ENCODE assay signal across 17 cellular contexts in genomic region chrX:48942895-48943294, GRCh38. TPM values are rescaled to one million over a fixed set of nuclear protein-coding genes. Genes with fewer than 3 reads are reported as not detected.
DNase-seq lines count a peak whose midpoint lies in the region; ATAC-seq and TF ChIP-seq lines count a peak whose summit lies in the region.
"Had no signal": no experiment of that assay in that cellular context is flagged by ENCODE, and none has a peak within 500 bp of the region (broad histone marks: within the 10 kb centered on the region; RNA-seq: fewer than 3 reads in every experiment).

No MANE protein-coding gene starts in this region.

- intact Hi-C loops in activated CD4-positive, alpha-beta T cell treated with anti-CD3 and anti-CD28 coated beads for 36 hours (cut with DNase I, micrococcal nuclease) = loop anchor here in 1 of 2 experiments (10.0 kb wide), 1 partner anchor 48 kb away; the partner anchor contains the start of genes PQBP1 and TIMM17B
- intact Hi-C loops in OCI-LY7 (cut with micrococcal nuclease; ENCODE audit: unreplicated experiment) = no loop called here
- intact Hi-C loops in natural killer cell (cut with micrococcal nuclease) = no loop called here

- no peaks in the 10 kb centered on the region for H3K27me3 Mint-ChIP-seq in activated CD4-positive, alpha-beta T cell treated with anti-CD3 and anti-CD28 coated beads for 36 hours
- H3K27me3 Mint-ChIP-seq in activated naive CD4-positive, alpha-beta T cell treated with anti-CD3 and anti-CD28 coated beads, Interleukin-2, amount 10 ng/mL, durations not matched to agents 7 days and 5 days = no peaks in the 10 kb centered on the region
- H3K27me3 Mint-ChIP-seq in natural killer cell (ENCODE audit: low read depth in 2 of 2) = peaks cover 0 to 6% of the 10 kb centered on the region in 2 donors

- H3K4me1 ChIP-seq in OCI-LY7 (ENCODE audit: insufficient read depth, low read length, poor library complexity, severe bottlenecking) = peaks cover 79% of the 10 kb centered on the region

- no peak overlapping the region for H2AFZ ChIP-seq in OCI-LY7 (ENCODE audit: low read length)
- H2AFZ ChIP-seq: parathyroid adenoma had no signal

- peak overlapping the region; percentile 95 for H3K27ac Mint-ChIP-seq in activated CD4-positive, alpha-beta T cell treated with anti-CD3 and anti-CD28 coated beads for 36 hours
- H3K27ac Mint-ChIP-seq in activated naive CD4-positive, alpha-beta T cell treated with anti-CD3 and anti-CD28 coated beads, Interleukin-2, amount 10 ng/mL, durations not matched to agents 7 days and 5 days = peak overlapping the region; percentile 87
- H3K27ac Mint-ChIP-seq in natural killer cell = peak overlapping the region; percentile 82 to 87

- H3K9me3 Mint-ChIP-seq in activated CD4-positive, alpha-beta T cell treated with anti-CD3 and anti-CD28 coated beads for 36 hours (ENCODE audit: low read depth) = no peaks in the 10 kb centered on the region
- no peaks in the 10 kb centered on the region for H3K9me3 Mint-ChIP-seq in activated naive CD4-positive, alpha-beta T cell treated with anti-CD3 and anti-CD28 coated beads, Interleukin-2, amount 10 ng/mL, durations not matched to agents 7 days and 5 days
- H3K9me3 Mint-ChIP-seq in natural killer cell = no peaks in the 10 kb centered on the region

- BruUV-seq in OCI-LY7 (replicated peaks; lab: Mats Ljungman, UMichigan) = no TSS peak

- CTCF ChIA-PET in activated CD4-positive, alpha-beta T cell treated with anti-CD3 and anti-CD28 coated beads for 36 hours (lab: Charles Lee) = interaction anchor here (1.4 kb wide), 1 partner anchor 31 kb away, joined by 4 read pairs; the partner anchor contains the start of gene SLC35A2
- CTCF ChIA-PET in OCI-LY7 (lab: Charles Lee; ENCODE audit: unreplicated experiment) = no interaction called here
- CTCF ChIA-PET in activated naive CD4-positive, alpha-beta T cell treated with anti-CD3 and anti-CD28 coated beads, Interleukin-2, amount 10 ng/mL, durations not matched to agents 7 days and 5 days (lab: Charles Lee) = interaction anchor here (1.3 to 1.6 kb wide), 2 partner anchors 31 to 141 kb away, joined by 3 to 7 read pairs; partner anchors contain the start of genes HDAC6 and SLC35A2

- no peaks in the 10 kb centered on the region for H4K20me1 ChIP-seq in OCI-LY7 (ENCODE audit: insufficient read depth, low read length)

- ATAC-seq in activated CD4-positive, alpha-beta T cell treated with anti-CD3 and anti-CD28 coated beads for 36 hours = peak; percentile 8
- ATAC-seq in natural killer cell (no peak), GM18520 (IDR thresholded peaks at IDR 0.05; ENCODE audit: unreplicated experiment) (no peak), GM21619 (IDR thresholded peaks at IDR 0.05; ENCODE audit: unreplicated experiment) (no peak), HG03354 (IDR thresholded peaks at IDR 0.05; ENCODE audit: poor library complexity, severe bottlenecking, unreplicated experiment) (no peak)
- ATAC-seq: heart left ventricle had no signal

- peak overlapping the region; percentile 48 for H3K4me3 Mint-ChIP-seq in activated CD4-positive, alpha-beta T cell treated with anti-CD3 and anti-CD28 coated beads for 36 hours
- H3K4me3 Mint-ChIP-seq in activated naive CD4-positive, alpha-beta T cell treated with anti-CD3 and anti-CD28 coated beads, Interleukin-2, amount 10 ng/mL, durations not matched to agents 7 days and 5 days = no peak overlapping the region
- no peak overlapping the region for H3K4me3 Mint-ChIP-seq in natural killer cell

- H3K79me2 ChIP-seq in OCI-LY7 (ENCODE audit: insufficient read depth, low read depth, low read length) = peaks cover 32% of the 10 kb centered on the region; the same call in 1 of the 2 replicates

- H3K9me2 ChIP-seq in OCI-LY7 (ENCODE audit: insufficient read depth, low read length) = no peaks in the 10 kb centered on the region

- POLR2A ChIA-PET in activated CD4-positive, alpha-beta T cell treated with anti-CD3 and anti-CD28 coated beads for 36 hours (lab: Charles Lee) = interaction anchor here (1.5 to 2.8 kb wide), 5 partner anchors 8 to 31 kb away, joined by 6 to 23 read pairs (median 7); partner anchors contain the start of genes OTUD5, PIM2 and SLC35A2
- POLR2A ChIA-PET in OCI-LY7 (lab: Charles Lee) = interaction anchor here (0.8 to 1.3 kb wide), 3 partner anchors 17 to 206 kb away, joined by 3 read pairs; partner anchors contain the start of gene TFE3

- H3K9me3 ChIP-seq in OCI-LY7 (ENCODE audit: low read length) = no peaks in the 10 kb centered on the region
- H3K9me3 ChIP-seq: BLaER1, heart left ventricle had no signal

- peak overlapping the region; percentile 42 for H3K27ac ChIP-seq in OCI-LY7 (ENCODE audit: low read depth, low read length, poor library complexity, severe bottlenecking)
- H3K27ac ChIP-seq: 22Rv1, BLaER1, heart left ventricle, parathyroid adenoma, SK-N-MC had no signal

- peaks cover 49% of the 10 kb centered on the region for H3K36me3 ChIP-seq in OCI-LY7 (ENCODE audit: insufficient read depth, low read length)

- peaks cover 45% of the 10 kb centered on the region for H3K36me3 Mint-ChIP-seq in activated CD4-positive, alpha-beta T cell treated with anti-CD3 and anti-CD28 coated beads for 36 hours (ENCODE audit: low read depth)
- H3K36me3 Mint-ChIP-seq in activated naive CD4-positive, alpha-beta T cell treated with anti-CD3 and anti-CD28 coated beads, Interleukin-2, amount 10 ng/mL, durations not matched to agents 7 days and 5 days = peaks cover 33% of the 10 kb centered on the region
- no peaks in the 10 kb centered on the region for H3K36me3 Mint-ChIP-seq in natural killer cell

- TF ChIP-seq CTCF in OCI-LY7 (conservative IDR thresholded peaks at IDR 0.05; ENCODE audit: low read length) = no peak
- no peak for TF ChIP-seq CTCF in natural killer cell (IDR thresholded peaks at IDR 0.05)

- peak overlapping the region; percentile 41 for H3K4me2 ChIP-seq in OCI-LY7 (ENCODE audit: low read length)
- H3K4me2 ChIP-seq: BLaER1 had no signal

- H3K4me3 ChIP-seq in OCI-LY7 (ENCODE audit: low read depth, low read length, poor library complexity, severe bottlenecking) = no peak overlapping the region
- H3K4me3 ChIP-seq: BLaER1, heart left ventricle, SK-N-MC had no signal

- DNase-seq in activated CD4-positive, alpha-beta T cell treated with anti-CD3 and anti-CD28 coated beads for 36 hours = no peak
- DNase-seq in activated CD4-positive, alpha-beta T cell treated with anti-CD3 and anti-CD28 coated beads for 48 hours = no peak
- no peak for DNase-seq in OCI-LY7 (ENCODE audit: low spot score)
- DNase-seq in activated naive CD4-positive, alpha-beta T cell treated with anti-CD3 and anti-CD28 coated beads, Interleukin-2, amount 10 ng/mL, durations not matched to agents 7 days and 5 days = no peak
- no peak for DNase-seq in natural killer cell
- DNase-seq: activated effector memory CD4-positive, alpha-beta T cell treated with anti-CD3 and anti-CD28 coated beads, Interleukin-2, amount 50 U/mL, for 16 hours; heart left ventricle; NCI-H1436; NCI-H82; stimulated activated CD4-positive, alpha-beta T cell treated with anti-CD3 and anti-CD28 coated beads, Interleukin-4, amount 100 ng/mL, for 1 hour had no signal

- peaks cover 71% of the 10 kb centered on the region for H3K4me1 Mint-ChIP-seq in activated CD4-positive, alpha-beta T cell treated with anti-CD3 and anti-CD28 coated beads for 36 hours
- H3K4me1 Mint-ChIP-seq in activated naive CD4-positive, alpha-beta T cell treated with anti-CD3 and anti-CD28 coated beads, Interleukin-2, amount 10 ng/mL, durations not matched to agents 7 days and 5 days = peaks cover 81% of the 10 kb centered on the region
- H3K4me1 Mint-ChIP-seq in natural killer cell = peaks cover 55 to 63% of the 10 kb centered on the region in 2 donors

RNA-seq across cellular contexts. Expression of gene OTUD5, which starts 14.5 kb away (rescaled TPM):
- 10 to 100 TPM; 68.0 to 98.1 TPM for total RNA-seq in activated CD4-positive, alpha-beta T cell treated with anti-CD3 and anti-CD28 coated beads for 36 hours
- total RNA-seq in OCI-LY7 (2014; rRNA removed; shearing (Covaris generic)) = 33.3 and 38.5 TPM in 2 replicates
- total RNA-seq in OCI-LY7 (2022) = 51.7 and 55.7 TPM in 2 replicates
- 100 to 1,000 TPM in 1 of 3 donors, 10 to 100 TPM in 2; 92.2 to 106 (median 92.5) TPM for total RNA-seq in natural killer cell

RNA-seq across cellular contexts. Expression of gene PIM2, which starts 24.1 kb away (rescaled TPM):
- 100 to 1,000 TPM; 320 TPM for total RNA-seq in activated CD4-positive, alpha-beta T cell treated with anti-CD3 and anti-CD28 coated beads for 36 hours
- total RNA-seq in OCI-LY7 (2014; rRNA removed; shearing (Covaris generic)) = 41.7 and 60.3 TPM in 2 replicates
- 146 and 148 TPM in 2 replicates for total RNA-seq in OCI-LY7 (2022)
- total RNA-seq in natural killer cell = 100 to 1,000 TPM; 134 to 173 (median 150) TPM

RNA-seq across cellular contexts. Expression of gene KCND1, which starts 28.7 kb away (rescaled TPM):
- 1 to 10 TPM; 2.5 to 2.8 TPM for total RNA-seq in activated CD4-positive, alpha-beta T cell treated with anti-CD3 and anti-CD28 coated beads for 36 hours
- 4.0 and 7.6 TPM in 2 replicates for total RNA-seq in OCI-LY7 (2014; rRNA removed; shearing (Covaris generic))
- 8.8 and 13.6 TPM in 2 replicates for total RNA-seq in OCI-LY7 (2022)
- total RNA-seq in natural killer cell = 1 to 10 TPM; 2.7 to 3.6 (median 3.0) TPM

RNA-seq across cellular contexts. Expression of gene SLC35A2, which starts 31.4 kb away (rescaled TPM):
- total RNA-seq in activated CD4-positive, alpha-beta T cell treated with anti-CD3 and anti-CD28 coated beads for 36 hours = 10 to 100 TPM; 19.7 to 20.3 TPM
- 7.1 and 9.9 TPM in 2 replicates for total RNA-seq in OCI-LY7 (2014; rRNA removed; shearing (Covaris generic))
- total RNA-seq in OCI-LY7 (2022) (18.4 and 22.2 TPM in 2 replicates), natural killer cell (10 to 100 TPM; 16.5 to 30.1 (median 18.3) TPM)

RNA-seq across cellular contexts. Expression of gene PQBP1, which starts 45.2 kb away (rescaled TPM):
- total RNA-seq in activated CD4-positive, alpha-beta T cell treated with anti-CD3 and anti-CD28 coated beads for 36 hours = 10 to 100 TPM; 73.4 to 75.3 TPM
- total RNA-seq in OCI-LY7 (2014; rRNA removed; shearing (Covaris generic)) = 72.7 and 90.5 TPM in 2 replicates
- total RNA-seq in OCI-LY7 (2022) (79.6 and 93.0 TPM in 2 replicates), natural killer cell (10 to 100 TPM; 57.2 to 62.0 (median 59.1) TPM)
